Comparison of ENCODE assay signal across 8 cellular contexts in the genomic region with DNA sequence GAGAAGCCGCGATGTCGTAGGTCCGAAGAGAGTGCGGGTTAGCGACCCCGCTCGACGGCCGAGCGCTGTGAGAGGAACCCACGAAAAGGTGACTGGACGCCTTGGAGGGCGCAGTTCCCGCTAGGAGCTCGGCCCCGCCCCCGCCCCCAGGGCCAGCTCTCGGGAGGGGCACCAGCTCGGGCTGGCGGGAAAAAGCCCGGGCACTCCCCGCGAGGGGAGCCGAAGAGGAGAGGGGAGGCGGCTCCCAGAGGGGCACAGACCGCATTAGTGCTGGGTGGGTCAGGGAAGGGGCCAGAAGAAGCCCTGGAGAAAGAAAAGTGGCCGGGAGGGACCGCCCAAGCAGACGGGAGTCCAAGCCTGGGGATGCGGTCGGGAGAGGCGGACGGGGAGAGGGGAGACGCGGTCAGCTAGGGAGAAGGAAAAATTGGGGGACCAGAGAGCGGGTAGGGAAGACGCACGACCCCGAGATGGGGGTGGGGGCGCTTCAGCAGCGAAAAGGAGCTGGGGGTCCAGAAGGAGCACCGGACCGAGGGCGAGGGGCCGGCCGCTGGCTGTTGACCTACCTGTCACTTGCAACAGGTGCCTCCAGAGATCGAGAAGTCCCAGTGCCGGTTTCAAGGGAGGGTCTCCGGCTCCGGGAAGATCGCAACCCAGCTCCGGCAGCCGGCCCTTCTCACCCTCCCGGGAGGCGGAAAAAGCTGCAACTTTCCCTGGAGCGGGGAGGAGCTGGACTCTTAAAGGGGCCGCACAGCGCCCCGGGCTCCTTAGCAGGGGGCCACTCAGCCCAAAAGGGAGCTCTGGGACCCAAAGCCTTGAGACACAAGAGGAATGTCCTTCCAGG. TPM values are rescaled to one million over a fixed set of nuclear protein-coding genes. Genes with fewer than 3 reads are reported as not detected.
DNase-seq lines count a peak whose midpoint lies in the region; ATAC-seq and TF ChIP-seq lines count a peak whose summit lies in the region.

TSS of gene SYTL4 (minus strand) at position 681 of the 841 bp plus-strand sequence. CDS start 30,084 bp downstream, outside the sequence.

- H3K4me3 ChIP-seq in ascending aorta (peak within 1 kb of the TSS; percentile 45 to 83), iPS-18a (ENCODE audit: low read length) (peak within 1 kb of the TSS; percentile 63), skeletal muscle tissue (ENCODE audit: low read length in 3 of 3) (peak within 1 kb of the TSS; percentile 54 to 68 (median 58))

- DNase-seq in NCI-H82 (lab: John Stamatoyannopoulos, UW) (peak; percentile 34), NCI-H82 treated with DMSO at 0.1 percent for 48 hours (lab: John Stamatoyannopoulos, UW; ENCODE audit: unreplicated experiment) (no peak), ascending aorta (ENCODE audit: low spot score in 2 of 2) (peak in 1 of 2 donors; percentile 67)

- peak in 1 of 3 experiments; percentile 13 for TF ChIP-seq CTCF in ascending aorta (IDR thresholded peaks at IDR 0.05)

- intact Hi-C loops in ascending aorta (cut with DNase I) = no loop called here

- H3K27ac ChIP-seq in ascending aorta (peak within 1 kb of the TSS in 1 of 2 donors; percentile 9), iPS-18a (ENCODE audit: low read length) (no peak within 1 kb of the TSS), skeletal muscle tissue (ENCODE audit: low read depth, low read length) (no peak within 1 kb of the TSS)

- H3K9me3 ChIP-seq in ascending aorta = no peaks in the 10 kb centered on the region
- no peaks in the 10 kb centered on the region for H3K9me3 ChIP-seq in iPS-18a (ENCODE audit: control insufficient read depth, low read depth, low read length)
- no peaks in the 10 kb centered on the region for H3K9me3 ChIP-seq in skeletal muscle tissue (ENCODE audit: control insufficient read depth in 3 of 3, low read length in 3 of 3)

- no peaks in the 10 kb centered on the region for H3K36me3 ChIP-seq in ascending aorta
- H3K36me3 ChIP-seq in iPS-18a (ENCODE audit: control insufficient read depth, low read depth, low read length) = no peaks in the 10 kb centered on the region
- no peaks in the 10 kb centered on the region for H3K36me3 ChIP-seq in skeletal muscle tissue (ENCODE audit: control insufficient read depth in 3 of 3, insufficient read depth in 3 of 3, low read length in 3 of 3)

- H3K27me3 ChIP-seq in ascending aorta = no peaks in the 10 kb centered on the region
- peaks cover 46% of the 10 kb centered on the region for H3K27me3 ChIP-seq in iPS-18a (ENCODE audit: control insufficient read depth, insufficient read depth, low read length)
- H3K27me3 ChIP-seq in skeletal muscle tissue (ENCODE audit: control insufficient read depth in 3 of 3, insufficient read depth in 3 of 3, low read length in 3 of 3) = peaks cover 0 to 19% (median 3%) of the 10 kb centered on the region in 3 donors

- H3K4me1 ChIP-seq in ascending aorta (no peaks in the 10 kb centered on the region), iPS-18a (ENCODE audit: control insufficient read depth, low read depth, low read length) (no peaks in the 10 kb centered on the region), skeletal muscle tissue (ENCODE audit: control insufficient read depth in 3 of 3, insufficient read depth in 3 of 3, low read length in 3 of 3) (peaks cover 0 to 5% (median 3%) of the 10 kb centered on the region in 3 donors)

- no peak for ATAC-seq in HG03457 (IDR thresholded peaks at IDR 0.05; ENCODE audit: unreplicated experiment)
- no peak for ATAC-seq in HG03469 (IDR thresholded peaks at IDR 0.05; ENCODE audit: unreplicated experiment)
- ATAC-seq in GM21723 (IDR thresholded peaks at IDR 0.05; ENCODE audit: unreplicated experiment) = no peak

- H3K9ac ChIP-seq in iPS-18a (ENCODE audit: low read length) (no peak within 1 kb of the TSS), skeletal muscle tissue (ENCODE audit: low read depth in 1 of 3, low read length in 3 of 3) (peak within 1 kb of the TSS; percentile 51 to 62 (median 59))

RNA-seq across cellular contexts. Expression of gene SYTL4, which starts in this region (rescaled TPM):
- 2.1 TPM for total RNA-seq in ascending aorta
- 2.6 TPM for total RNA-seq in skeletal muscle tissue
